In the genomic region with DNA sequence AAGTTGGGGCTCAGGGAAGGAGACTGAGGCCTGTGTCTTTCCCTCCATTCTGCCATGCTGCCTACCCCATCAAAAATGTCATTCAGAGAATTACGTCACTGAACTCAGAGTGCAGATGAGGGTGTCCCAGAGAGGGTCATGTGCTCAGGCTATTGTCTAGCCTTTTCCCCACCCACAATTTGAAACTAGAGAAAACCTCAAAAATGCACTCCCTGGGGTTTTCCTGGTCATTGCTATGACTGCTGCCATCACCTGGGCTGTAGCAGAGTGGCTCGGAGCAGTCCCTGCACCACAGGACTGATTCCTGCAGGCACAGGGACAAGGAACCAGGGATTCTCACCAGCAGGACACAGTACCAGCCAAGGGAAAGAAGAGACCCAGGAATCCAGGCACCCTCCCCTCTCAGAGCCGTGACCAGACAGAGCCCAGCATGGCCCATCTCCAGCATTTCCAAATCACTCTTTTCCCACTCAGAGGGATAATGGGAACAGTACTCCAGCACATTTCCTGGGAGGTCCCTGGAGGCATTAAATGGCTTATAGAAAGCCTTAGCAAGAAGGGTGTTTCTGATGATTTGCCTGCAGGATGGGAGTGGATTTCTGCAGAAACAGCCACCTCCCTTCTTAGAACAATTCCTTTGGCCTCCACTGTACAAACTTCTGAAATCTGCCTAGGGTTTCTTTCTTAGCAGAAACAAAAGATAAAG, we compare ENCODE assay signal across 16 cellular contexts. TPM values are rescaled to one million over a fixed set of nuclear protein-coding genes. Genes with fewer than 3 reads are reported as not detected.
A peak's percentile ranks its signal among the peaks of the same experiment; 100 is the strongest.
DNase-seq lines count a peak whose midpoint lies in the region; ATAC-seq, FAIRE-seq and TF ChIP-seq lines count a peak whose summit lies in the region.
"Had no signal": no experiment of that assay in that cellular context is flagged by ENCODE, and none has a peak within 500 bp of the region (broad histone marks: within the 10 kb centered on the region; RNA-seq: fewer than 3 reads in every experiment).

No MANE protein-coding gene starts in this region.

- TF ChIP-seq CTCF in astrocyte (IDR thresholded peaks at IDR 0.05; ENCODE audit: insufficient read depth, low read depth, low read length), result no peak

- peak overlapping the region; percentile 24 for H3K4me2 ChIP-seq in BLaER1
- H3K4me2 ChIP-seq in astrocyte (ENCODE audit: low read length), result peak overlapping the region; percentile 10

- H3K27ac Mint-ChIP-seq in astrocyte (ENCODE audit: unreplicated experiment), result no peak overlapping the region
- no peak overlapping the region for H3K27ac Mint-ChIP-seq in natural killer cell treated with Interleukin-12 subunit alpha and Interleukin-12 subunit beta and Interleukin-15 and Interleukin-18, amount 100 ng/mL, for 72 hours
- H3K27ac Mint-ChIP-seq in naive thymus-derived CD8-positive, alpha-beta T cell, result peak overlapping the region in 1 of 10 donors; percentile 18
- no peak overlapping the region for H3K27ac Mint-ChIP-seq in stimulated activated memory B cell treated with anti-CD40 and anti-IgM and Interleukin-4, amounts not matched to agents 10 μg/mL and 1 μg/mL and 100 μg/mL, for 72 hours
- H3K27ac Mint-ChIP-seq: activated naive CD4-positive, alpha-beta T cell treated with anti-CD3 and anti-CD28 coated beads for 36 hours; H9 had no signal

- H3K9me3 Mint-ChIP-seq in astrocyte (ENCODE audit: unreplicated experiment), result peaks cover 3% of the 10 kb centered on the region
- H3K9me3 Mint-ChIP-seq in natural killer cell treated with Interleukin-12 subunit alpha and Interleukin-12 subunit beta and Interleukin-15 and Interleukin-18, amount 100 ng/mL, for 72 hours, result no peaks in the 10 kb centered on the region
- no peaks in the 10 kb centered on the region for H3K9me3 Mint-ChIP-seq in naive thymus-derived CD8-positive, alpha-beta T cell
- H3K9me3 Mint-ChIP-seq in stimulated activated memory B cell treated with anti-CD40 and anti-IgM and Interleukin-4, amounts not matched to agents 10 μg/mL and 1 μg/mL and 100 μg/mL, for 72 hours, result no peaks in the 10 kb centered on the region
- H3K9me3 Mint-ChIP-seq: activated naive CD4-positive, alpha-beta T cell treated with anti-CD3 and anti-CD28 coated beads for 36 hours; H9 had no signal

- peak; percentile 72 for FAIRE-seq in astrocyte (lab: Jason Lieb, UNC)

- H3K9me3 ChIP-seq in BLaER1 (no peaks in the 10 kb centered on the region), astrocyte (ENCODE audit: insufficient read depth, low read depth, low read length) (no peaks in the 10 kb centered on the region)

- no peak overlapping the region for H2AFZ ChIP-seq in astrocyte (ENCODE audit: low read depth, low read length)

- H3K27ac ChIP-seq in BLaER1 (no peak overlapping the region), astrocyte (ENCODE audit: low read depth, low read length) (no peak overlapping the region)

- H3K27me3 ChIP-seq in BLaER1 (no peaks in the 10 kb centered on the region), astrocyte (ENCODE audit: insufficient read depth, low read length) (no peaks in the 10 kb centered on the region)

- POLR2A ChIA-PET in naive thymus-derived CD8-positive, alpha-beta T cell (lab: Charles Lee), result interaction anchor here (0.6 kb wide), 1 partner anchor 10 kb away, joined by 3 read pairs; no protein-coding TSS in a partner anchor

- peaks cover 27% of the 10 kb centered on the region for H3K4me1 Mint-ChIP-seq in astrocyte (ENCODE audit: low read depth, unreplicated experiment)
- peaks cover 25 to 26% of the 10 kb centered on the region in 2 donors for H3K4me1 Mint-ChIP-seq in natural killer cell treated with Interleukin-12 subunit alpha and Interleukin-12 subunit beta and Interleukin-15 and Interleukin-18, amount 100 ng/mL, for 72 hours (ENCODE audit: low read depth in 2 of 2)
- peaks cover 20 to 27% (median 26%) of the 10 kb centered on the region in 4 donors for H3K4me1 Mint-ChIP-seq in naive thymus-derived CD8-positive, alpha-beta T cell
- peaks cover 14% of the 10 kb centered on the region for H3K4me1 Mint-ChIP-seq in stimulated activated memory B cell treated with anti-CD40 and anti-IgM and Interleukin-4, amounts not matched to agents 10 μg/mL and 1 μg/mL and 100 μg/mL, for 72 hours

- no peak overlapping the region for H3K9ac ChIP-seq in BLaER1
- no peak overlapping the region for H3K9ac ChIP-seq in astrocyte (ENCODE audit: low read length)

- H3K36me3 ChIP-seq in BLaER1 (no peaks in the 10 kb centered on the region), astrocyte (ENCODE audit: insufficient read depth, low read length) (no peaks in the 10 kb centered on the region)

- DNase-seq in HT1080 (ENCODE audit: low read depth) (peak; percentile 51), astrocyte (ENCODE audit: low read depth) (peak; percentile 62), iPS-NIHi11 (ENCODE audit: low spot score) (peak; percentile 55)
- no peak for DNase-seq in natural killer cell treated with Interleukin-12 subunit alpha and Interleukin-12 subunit beta and Interleukin-15 and Interleukin-18, amount 100 ng/mL, for 72 hours (ENCODE audit: low spot score)
- DNase-seq in naive thymus-derived CD8-positive, alpha-beta T cell, result no peak
- no peak for DNase-seq in effector CD8-positive, alpha-beta T cell (lab: John Stamatoyannopoulos, UW)
- DNase-seq: activated naive CD4-positive, alpha-beta T cell treated with anti-CD3 and anti-CD28 coated beads for 36 hours; AML-193; cerebellar nuclear complex; DND-41; H9; NCI-H1105; SIG-M5; stimulated activated naive CD4-positive, alpha-beta T cell treated with Interleukin-2 at 50 U/mL for 16 hours had no signal

- no peaks in the 10 kb centered on the region for H4K20me1 ChIP-seq in BLaER1
- no peaks in the 10 kb centered on the region for H4K20me1 ChIP-seq in astrocyte (ENCODE audit: insufficient read depth, low read length)

- no peak overlapping the region for H3K4me3 Mint-ChIP-seq in astrocyte (ENCODE audit: unreplicated experiment)
- no peak overlapping the region for H3K4me3 Mint-ChIP-seq in natural killer cell treated with Interleukin-12 subunit alpha and Interleukin-12 subunit beta and Interleukin-15 and Interleukin-18, amount 100 ng/mL, for 72 hours
- no peak overlapping the region for H3K4me3 Mint-ChIP-seq in naive thymus-derived CD8-positive, alpha-beta T cell
- H3K4me3 Mint-ChIP-seq in stimulated activated memory B cell treated with anti-CD40 and anti-IgM and Interleukin-4, amounts not matched to agents 10 μg/mL and 1 μg/mL and 100 μg/mL, for 72 hours, result no peak overlapping the region
- H3K4me3 Mint-ChIP-seq: activated naive CD4-positive, alpha-beta T cell treated with anti-CD3 and anti-CD28 coated beads for 36 hours; H9 had no signal

- no peaks in the 10 kb centered on the region for H3K36me3 Mint-ChIP-seq in astrocyte (ENCODE audit: low read depth, unreplicated experiment)
- no peaks in the 10 kb centered on the region for H3K36me3 Mint-ChIP-seq in natural killer cell treated with Interleukin-12 subunit alpha and Interleukin-12 subunit beta and Interleukin-15 and Interleukin-18, amount 100 ng/mL, for 72 hours
- H3K36me3 Mint-ChIP-seq in naive thymus-derived CD8-positive, alpha-beta T cell, result no peaks in the 10 kb centered on the region
- no peaks in the 10 kb centered on the region for H3K36me3 Mint-ChIP-seq in stimulated activated memory B cell treated with anti-CD40 and anti-IgM and Interleukin-4, amounts not matched to agents 10 μg/mL and 1 μg/mL and 100 μg/mL, for 72 hours

- no peak for ATAC-seq in natural killer cell treated with Interleukin-12 subunit alpha and Interleukin-12 subunit beta and Interleukin-15 and Interleukin-18, amount 100 ng/mL, for 72 hours
- ATAC-seq in naive thymus-derived CD8-positive, alpha-beta T cell, result no peak
- ATAC-seq in stimulated activated memory B cell treated with anti-CD40 and anti-IgM and Interleukin-4, amounts not matched to agents 10 μg/mL and 1 μg/mL and 100 μg/mL, for 72 hours, result no peak

- peaks cover 45% of the 10 kb centered on the region for H3K4me1 ChIP-seq in BLaER1
- H3K4me1 ChIP-seq in astrocyte (ENCODE audit: insufficient read depth, low read length), result peaks cover 22% of the 10 kb centered on the region

- H3K79me2 ChIP-seq in astrocyte (ENCODE audit: insufficient read depth, low read length), result no peaks in the 10 kb centered on the region

- H3K4me3 ChIP-seq in BLaER1, result no peak overlapping the region
- H3K4me3 ChIP-seq in astrocyte (ENCODE audit: insufficient read depth, low read depth, low read length), result no peak overlapping the region

- H3K27me3 Mint-ChIP-seq in astrocyte (ENCODE audit: low read depth, unreplicated experiment), result peaks cover 16% of the 10 kb centered on the region
- peaks cover 17 to 19% of the 10 kb centered on the region in 2 donors for H3K27me3 Mint-ChIP-seq in natural killer cell treated with Interleukin-12 subunit alpha and Interleukin-12 subunit beta and Interleukin-15 and Interleukin-18, amount 100 ng/mL, for 72 hours
- H3K27me3 Mint-ChIP-seq in naive thymus-derived CD8-positive, alpha-beta T cell, result peaks cover 5 to 19% (median 11%) of the 10 kb centered on the region in 5 donors
- peaks cover 52% of the 10 kb centered on the region for H3K27me3 Mint-ChIP-seq in stimulated activated memory B cell treated with anti-CD40 and anti-IgM and Interleukin-4, amounts not matched to agents 10 μg/mL and 1 μg/mL and 100 μg/mL, for 72 hours

RNA-seq across cellular contexts. Expression of gene VWF, which starts 45.9 kb away (rescaled TPM):
- not detected in 2 replicates for total RNA-seq in HT1080 (2014; rRNA removed; shearing (Covaris generic))
- 0.01 and 0.03 TPM in 2 replicates for polyA plus RNA-seq in HT1080 (2015; cell fraction: cytosol; rRNA removed)
- polyA plus RNA-seq in HT1080 (2015; cell fraction: nucleus; rRNA removed), result 0.02 TPM in 2 replicates
- total RNA-seq in astrocyte, result 0.23 and 0.82 TPM in 2 replicates
- not detected for total RNA-seq in natural killer cell treated with Interleukin-12 subunit alpha and Interleukin-12 subunit beta and Interleukin-15 and Interleukin-18, amount 100 ng/mL, for 72 hours
- under 1 TPM; 0.08 to 0.60 TPM for total RNA-seq in naive thymus-derived CD8-positive, alpha-beta T cell
- not detected for polyA plus RNA-seq in naive thymus-derived CD8-positive, alpha-beta T cell
- total RNA-seq: activated naive CD4-positive, alpha-beta T cell treated with anti-CD3 and anti-CD28 coated beads for 36 hours had no signal

Comparison
In these comparisons a context has a peak if more than half of its experiments do, and no peak if none do; other contexts are left out.
1. DNase-seq: peak in HT1080 (single experiment), astrocyte (single experiment) and iPS-NIHi11 (single experiment); none in natural killer cell treated with Interleukin-12 subunit alpha and Interleukin-12 subunit beta and Interleukin-15 and Interleukin-18, amount 100 ng/mL, for 72 hours (single experiment), naive thymus-derived CD8-positive, alpha-beta T cell (0 of 10) and effector CD8-positive, alpha-beta T cell (single experiment).